ENCODE assay signal across 9 cellular contexts in genomic region chr11:64566915-64567882, GRCh38.
A peak's percentile ranks its signal among the peaks of the same experiment; 100 is the strongest.
DNase-seq lines count a peak whose midpoint lies in the region; ATAC-seq and TF ChIP-seq lines count a peak whose summit lies in the region.
"Had no signal": no experiment of that assay in that cellular context is flagged by ENCODE, and none has a peak within 500 bp of the region (broad histone marks: within the 10 kb centered on the region; RNA-seq: fewer than 3 reads in every experiment).

No MANE protein-coding gene starts in this region.

- H3K27ac Mint-ChIP-seq in nephron: peak overlapping the region; percentile 78 to 98 (median 95)

- H3K4me3 Mint-ChIP-seq in nephron: peak overlapping the region; percentile 25 to 54 (median 35)

- H3K9me2 ChIP-seq in Loucy (replicated peaks; ENCODE audit: low read depth, low read length): no peaks in the 10 kb centered on the region

- TF ChIP-seq CTCF in Loucy (conservative IDR thresholded peaks at IDR 0.05; ENCODE audit: low read length) (no peak), nephron (IDR thresholded peaks at IDR 0.05; ENCODE audit: unreplicated experiment in 3 of 3) (no peak)

- H3K27me3 ChIP-seq in BLaER1 treated with 17β-estradiol and CSF1 and Interleukin-3, amounts not matched to agents 10 nM and 100 nM: no peaks in the 10 kb centered on the region
- no peaks in the 10 kb centered on the region for H3K27me3 ChIP-seq in Loucy (ENCODE audit: insufficient read depth, low read length, poor library complexity, severe bottlenecking)

- DNase-seq in ecto neural progenitor cell (ENCODE audit: low spot score) (peak; percentile 76), GM03348 (ENCODE audit: low spot score) (no peak)
- DNase-seq: NCI-H1092 had no signal

- peaks cover 9% of the 10 kb centered on the region for H3K27me3 Mint-ChIP-seq in nephron (ENCODE audit: low read depth)

- H3K4me1 ChIP-seq in BLaER1 treated with 17β-estradiol and CSF1 and Interleukin-3, amounts not matched to agents 10 nM and 100 nM: peaks cover 15 to 41% (median 31%) of the 10 kb centered on the region in 10 experiments; a peak in 19 of 20 replicates
- peaks cover 17% of the 10 kb centered on the region for H3K4me1 ChIP-seq in Loucy (ENCODE audit: insufficient read depth, low read length, poor library complexity, severe bottlenecking)

- H3K4me1 Mint-ChIP-seq in nephron: peaks cover 21% of the 10 kb centered on the region

- no peaks in the 10 kb centered on the region for H4K20me1 ChIP-seq in BLaER1 treated with 17β-estradiol and CSF1 and Interleukin-3, amounts not matched to agents 10 nM and 100 nM
- H4K20me1 ChIP-seq in Loucy (ENCODE audit: insufficient read depth, low read length, poor library complexity, severe bottlenecking): no peaks in the 10 kb centered on the region

- ATAC-seq in HG03159 (IDR thresholded peaks at IDR 0.05; ENCODE audit: unreplicated experiment) (no peak), HG03520 (IDR thresholded peaks at IDR 0.05; ENCODE audit: unreplicated experiment) (no peak), GM21526 (IDR thresholded peaks at IDR 0.05; ENCODE audit: low FRiP score, unreplicated experiment) (no peak)

- peak overlapping the region; percentile 62 to 94 (median 76) for H3K4me2 ChIP-seq in BLaER1 treated with 17β-estradiol and CSF1 and Interleukin-3, amounts not matched to agents 10 nM and 100 nM
- peak overlapping the region; percentile 41 for H3K4me2 ChIP-seq in Loucy (ENCODE audit: low read depth, low read length, poor library complexity, severe bottlenecking)

- no peaks in the 10 kb centered on the region for H3K79me2 ChIP-seq in Loucy (ENCODE audit: insufficient read depth, low read length)

- H3K9ac ChIP-seq in BLaER1 treated with 17β-estradiol and CSF1 and Interleukin-3, amounts not matched to agents 10 nM and 100 nM: peak overlapping the region in 9 of 11 experiments; percentile 18 to 66 (median 56); a peak in 16 of 22 replicates
- peak overlapping the region; percentile 58 for H3K9ac ChIP-seq in Loucy (ENCODE audit: low read depth, low read length, poor library complexity, severe bottlenecking)

- no peaks in the 10 kb centered on the region for H3K9me3 Mint-ChIP-seq in nephron

- H3F3A ChIP-seq in Loucy (ENCODE audit: low read depth): no peaks in the 10 kb centered on the region

- H3K36me3 ChIP-seq in BLaER1 treated with 17β-estradiol and CSF1 and Interleukin-3, amounts not matched to agents 10 nM and 100 nM: no peaks in the 10 kb centered on the region
- no peaks in the 10 kb centered on the region for H3K36me3 ChIP-seq in Loucy (ENCODE audit: insufficient read depth, low read length)

- H3K27ac ChIP-seq in BLaER1 treated with 17β-estradiol and CSF1 and Interleukin-3, amounts not matched to agents 10 nM and 100 nM: peak overlapping the region in 9 of 11 experiments; percentile 16 to 57 (median 49); a peak in 13 of 22 replicates

- no peaks in the 10 kb centered on the region for H3K9me3 ChIP-seq in BLaER1 treated with 17β-estradiol and CSF1 and Interleukin-3, amounts not matched to agents 10 nM and 100 nM (replicated peaks in 1 of 11)
- H3K9me3 ChIP-seq in Loucy (ENCODE audit: insufficient read depth, low read depth, low read length): no peaks in the 10 kb centered on the region

- H2AFZ ChIP-seq in Loucy (ENCODE audit: low read length): 0 out of 2 replicates have a peak overlapping the region, but pooled peaks have one; percentile 67

- H3K36me3 Mint-ChIP-seq in nephron (ENCODE audit: low read depth): no peaks in the 10 kb centered on the region

- peak overlapping the region in 1 of 10 experiments; percentile 6; a peak in 1 of 20 replicates for H3K4me3 ChIP-seq in BLaER1 treated with 17β-estradiol and CSF1 and Interleukin-3, amounts not matched to agents 10 nM and 100 nM
- no peak overlapping the region for H3K4me3 ChIP-seq in Loucy (ENCODE audit: low read length, poor library complexity, severe bottlenecking)
